ENCODE assay signal across 1 cellular context in genomic region chr3:32969656-32970055, GRCh38.
TF ChIP-seq lines count a peak whose summit lies in the region.

No MANE protein-coding gene starts in this region.

TF ChIP-seq in HepG2, 621 proteins besides CTCF, POLR2A, EP300 and RAD21 (continued from another document and continues in another):
- TF ChIP-seq GTF3A (CRISPR knock-in tag; conservative IDR thresholded peaks at IDR 0.05) (no peak), ZNF7 (CRISPR knock-in tag; IDR thresholded peaks at IDR 0.05) (no peak), ARID5B (CRISPR knock-in tag; IDR thresholded peaks at IDR 0.05) (peak; percentile 56), ZC3H4 (CRISPR knock-in tag; IDR thresholded peaks at IDR 0.05; ENCODE audit: borderline replicate concordance) (no peak), ZFP41 (CRISPR knock-in tag; IDR thresholded peaks at IDR 0.05; ENCODE audit: borderline replicate concordance) (no peak), ZNF776 (CRISPR knock-in tag; IDR thresholded peaks at IDR 0.05) (no peak), DNMT3B (CRISPR knock-in tag; conservative IDR thresholded peaks at IDR 0.05) (no peak), ZMYM4 (CRISPR knock-in tag; IDR thresholded peaks at IDR 0.05) (peak; percentile 25; the same call in 1 of the 2 replicates), IRF9 (CRISPR knock-in tag; IDR thresholded peaks at IDR 0.05; ENCODE audit: borderline replicate concordance) (no peak), HNF1B (CRISPR knock-in tag; IDR thresholded peaks at IDR 0.05) (0 out of 2 replicates have a peak, but pooled peaks have one; percentile 27), ZNF335 (CRISPR knock-in tag; IDR thresholded peaks at IDR 0.05) (no peak), HNRNPH1 (optimal IDR thresholded peaks at IDR 0.05; ENCODE audit: low read depth, low read length) (no peak), SALL1 (CRISPR knock-in tag; IDR thresholded peaks at IDR 0.05) (0 out of 2 replicates have a peak, but pooled peaks have one; percentile 14), PATZ1 (CRISPR knock-in tag; IDR thresholded peaks at IDR 0.05) (0 out of 2 replicates have a peak, but pooled peaks have one; percentile 35), ETV6 (CRISPR knock-in tag; conservative IDR thresholded peaks at IDR 0.05) (no peak), PTBP1 (IDR thresholded peaks at IDR 0.05; ENCODE audit: low read depth, low read length, poor library complexity, severe bottlenecking) (no peak), BCL3 (CRISPR knock-in tag; IDR thresholded peaks at IDR 0.05) (no peak), SOX13 (IDR thresholded peaks at IDR 0.05) (no peak), SOX13 (CRISPR knock-in tag; conservative IDR thresholded peaks at IDR 0.05 in 1 of 2, IDR thresholded peaks at IDR 0.05 in 1 of 2) (peak in 1 of 2 experiments; percentile 64; a peak in 2 of 4 replicates), MAFG (CRISPR knock-in tag; IDR thresholded peaks at IDR 0.05) (no peak), NR1H2 (CRISPR knock-in tag; IDR thresholded peaks at IDR 0.05; ENCODE audit: borderline replicate concordance, low read depth) (no peak), TOPORS (CRISPR knock-in tag; IDR thresholded peaks at IDR 0.05) (no peak), ZNF142 (CRISPR knock-in tag; IDR thresholded peaks at IDR 0.05) (no peak), ZNF276 (CRISPR knock-in tag; IDR thresholded peaks at IDR 0.05; ENCODE audit: low read depth) (no peak), SP5 (CRISPR knock-in tag; IDR thresholded peaks at IDR 0.05; ENCODE audit: borderline replicate concordance, low read depth) (no peak; the same call in 1 of the 2 replicates), ATF5 (CRISPR knock-in tag; IDR thresholded peaks at IDR 0.05; ENCODE audit: low read depth) (no peak), PAWR (CRISPR knock-in tag; IDR thresholded peaks at IDR 0.05; ENCODE audit: borderline replicate concordance) (no peak), POGK (CRISPR knock-in tag; conservative IDR thresholded peaks at IDR 0.05) (0 out of 2 replicates have a peak, but pooled peaks have one; percentile 22), GPN1 (CRISPR knock-in tag; IDR thresholded peaks at IDR 0.05; ENCODE audit: borderline replicate concordance) (no peak), FOXP1 (IDR thresholded peaks at IDR 0.05) (no peak), FOXP1 (CRISPR knock-in tag; IDR thresholded peaks at IDR 0.05) (peak; percentile 69), SMC3 (IDR thresholded peaks at IDR 0.05; ENCODE audit: low read length) (no peak), EED (CRISPR knock-in tag; IDR thresholded peaks at IDR 0.05) (no peak), ZNF788 (CRISPR knock-in tag; IDR thresholded peaks at IDR 0.05; ENCODE audit: borderline replicate concordance) (no peak), SP140L (CRISPR knock-in tag; IDR thresholded peaks at IDR 0.05; ENCODE audit: borderline replicate concordance) (no peak), ZNF446 (CRISPR knock-in tag; IDR thresholded peaks at IDR 0.05) (no peak), NFE2L2 (IDR thresholded peaks at IDR 0.05; ENCODE audit: low read length) (no peak)
